In genomic region chr9:93301911-93302525, GRCh38 we compare ENCODE assay signal across 1 cellular context.
TF ChIP-seq lines count a peak whose summit lies in the region.

No MANE protein-coding gene starts in this region.

TF ChIP-seq in HepG2, 621 proteins besides CTCF, POLR2A, EP300 and RAD21 (continued from another document):
- TF ChIP-seq, protein P1, sequence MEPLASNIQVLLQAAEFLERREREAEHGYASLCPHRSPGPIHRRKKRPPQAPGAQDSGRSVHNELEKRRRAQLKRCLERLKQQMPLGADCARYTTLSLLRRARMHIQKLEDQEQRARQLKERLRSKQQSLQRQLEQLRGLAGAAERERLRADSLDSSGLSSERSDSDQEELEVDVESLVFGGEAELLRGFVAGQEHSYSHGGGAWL (CRISPR knock-in tag; IDR thresholded peaks at IDR 0.05) = 0 out of 2 replicates have a peak, but pooled peaks have one; percentile 17
- 0 out of 2 replicates have a peak, but pooled peaks have one; percentile 17 for TF ChIP-seq UBTF (CRISPR knock-in tag; IDR thresholded peaks at IDR 0.05)
- TF ChIP-seq ZFP82 (CRISPR knock-in tag; IDR thresholded peaks at IDR 0.05; ENCODE audit: borderline replicate concordance) = no peak
- TF ChIP-seq, protein P2, sequence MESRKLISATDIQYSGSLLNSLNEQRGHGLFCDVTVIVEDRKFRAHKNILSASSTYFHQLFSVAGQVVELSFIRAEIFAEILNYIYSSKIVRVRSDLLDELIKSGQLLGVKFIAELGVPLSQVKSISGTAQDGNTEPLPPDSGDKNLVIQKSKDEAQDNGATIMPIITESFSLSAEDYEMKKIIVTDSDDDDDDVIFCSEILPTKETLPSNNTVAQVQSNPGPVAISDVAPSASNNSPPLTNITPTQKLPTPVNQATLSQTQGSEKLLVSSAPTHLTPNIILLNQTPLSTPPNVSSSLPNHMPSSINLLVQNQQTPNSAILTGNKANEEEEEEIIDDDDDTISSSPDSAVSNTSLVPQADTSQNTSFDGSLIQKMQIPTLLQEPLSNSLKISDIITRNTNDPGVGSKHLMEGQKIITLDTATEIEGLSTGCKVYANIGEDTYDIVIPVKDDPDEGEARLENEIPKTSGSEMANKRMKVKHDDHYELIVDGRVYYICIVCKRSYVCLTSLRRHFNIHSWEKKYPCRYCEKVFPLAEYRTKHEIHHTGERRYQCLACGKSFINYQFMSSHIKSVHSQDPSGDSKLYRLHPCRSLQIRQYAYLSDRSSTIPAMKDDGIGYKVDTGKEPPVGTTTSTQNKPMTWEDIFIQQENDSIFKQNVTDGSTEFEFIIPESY (CRISPR knock-in tag; IDR thresholded peaks at IDR 0.05) = peak; percentile 47; the same call in 1 of the 2 replicates
